Comparison of ENCODE assay signal across 11 cellular contexts in the genomic region with DNA sequence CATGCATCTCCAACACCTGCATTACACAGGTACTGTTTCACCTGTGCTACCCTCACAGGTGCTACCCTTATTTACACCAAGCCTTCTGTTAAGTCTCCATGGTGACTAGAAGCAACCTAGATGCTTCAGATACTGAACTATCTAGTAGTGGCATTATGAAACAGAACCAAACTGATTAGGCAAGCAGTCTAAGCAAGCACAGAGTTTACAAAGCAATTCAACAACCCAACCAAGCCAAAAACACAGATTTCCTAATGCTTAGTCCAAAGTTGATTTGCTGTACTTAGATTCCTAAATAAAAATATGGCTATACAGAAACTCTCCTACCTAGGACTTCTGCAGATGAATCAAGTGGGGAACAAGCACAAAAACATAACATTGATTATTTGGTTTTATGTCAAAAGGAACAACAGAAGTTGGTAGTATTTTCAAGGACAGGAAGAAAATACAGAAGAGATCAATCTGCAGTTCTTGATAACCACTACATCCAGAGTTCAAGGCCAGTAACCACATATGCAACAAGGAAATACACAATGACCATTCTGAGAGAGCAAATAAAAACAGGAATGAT. TPM values are rescaled to one million over a fixed set of nuclear protein-coding genes. Genes with fewer than 3 reads are reported as not detected.
DNase-seq lines count a peak whose midpoint lies in the region; ATAC-seq and TF ChIP-seq lines count a peak whose summit lies in the region.
"Had no signal": no experiment of that assay in that cellular context is flagged by ENCODE, and none has a peak within 500 bp of the region (broad histone marks: within the 10 kb centered on the region; RNA-seq: fewer than 3 reads in every experiment).

No MANE protein-coding gene starts in this region.

- H3K79me2 ChIP-seq in PC-3 (ENCODE audit: low read length) = peaks cover 78% of the 10 kb centered on the region

- H3K9me2 ChIP-seq in PC-3 (replicated peaks; ENCODE audit: low read length) = no peaks in the 10 kb centered on the region

- peak overlapping the region; percentile 32 for H3K4me3 Mint-ChIP-seq in activated CD4-positive, alpha-beta T cell treated with anti-CD3 and anti-CD28 coated beads for 36 hours

- BruUV-seq in PC-3 (replicated peaks; lab: Mats Ljungman, UMichigan) = no TSS peak

- H3K4me1 ChIP-seq in PC-3 (ENCODE audit: insufficient read depth, low read length) (peaks cover 18% of the 10 kb centered on the region; the same call in 1 of the 2 replicates), spleen (peaks cover 29 to 87% (median 56%) of the 10 kb centered on the region in 6 donors)

- H3K36me3 Mint-ChIP-seq in activated CD4-positive, alpha-beta T cell treated with anti-CD3 and anti-CD28 coated beads for 36 hours (ENCODE audit: low read depth) = peaks cover 31% of the 10 kb centered on the region

- H3K27ac Mint-ChIP-seq in activated CD4-positive, alpha-beta T cell treated with anti-CD3 and anti-CD28 coated beads for 36 hours = peak overlapping the region; percentile 90

- no peak overlapping the region for H2AFZ ChIP-seq in PC-3 (ENCODE audit: low read length)

- no peak for ATAC-seq in activated CD4-positive, alpha-beta T cell treated with anti-CD3 and anti-CD28 coated beads for 36 hours
- no peak for ATAC-seq in PC-3
- no peak for ATAC-seq in GM19035 (IDR thresholded peaks at IDR 0.05; ENCODE audit: unreplicated experiment)
- ATAC-seq: activated CD4-positive, CD25-positive, alpha-beta regulatory T cell treated with anti-CD3 and anti-CD28 coated beads, Interleukin-2, amount 50 U/mL, for 24 hours had no signal

- CTCF ChIA-PET in activated CD4-positive, alpha-beta T cell treated with anti-CD3 and anti-CD28 coated beads for 36 hours (lab: Charles Lee) = interaction anchor here (0.8 kb wide), 1 partner anchor 9 kb away, joined by 3 read pairs; no protein-coding TSS in a partner anchor
- CTCF ChIA-PET in PC-3 (lab: Charles Lee) = no interaction called here

- no peaks in the 10 kb centered on the region for H3K9me3 Mint-ChIP-seq in activated CD4-positive, alpha-beta T cell treated with anti-CD3 and anti-CD28 coated beads for 36 hours (ENCODE audit: low read depth)

- no peaks in the 10 kb centered on the region for H3K27me3 ChIP-seq in PC-3 (ENCODE audit: low read length)
- H3K27me3 ChIP-seq in spleen (replicated peaks in 1 of 7) = no peaks in the 10 kb centered on the region

- H3K36me3 ChIP-seq in PC-3 (ENCODE audit: low read depth, low read length) (no peaks in the 10 kb centered on the region), spleen (peaks cover 0 to 22% (median 0%) of the 10 kb centered on the region in 6 donors)

- intact Hi-C loops in activated CD4-positive, alpha-beta T cell treated with anti-CD3 and anti-CD28 coated beads for 36 hours (cut with DNase I, micrococcal nuclease) = loop anchor here (10.0 kb wide), 4 partner anchors 448 to 1392 kb away; partner anchors contain the start of genes CD38 (in 1 of the 2), CPEB2 (in 1 of the 2), FBXL5 (in 1 of the 2) and MED28 (in 1 of the 2)
- intact Hi-C loops in PC-3 (cut with micrococcal nuclease) = no loop called here
- intact Hi-C loops in spleen (cut with DNase I; ENCODE audit: low total_unique reads) = no loop called here

- POLR2A ChIA-PET in activated CD4-positive, alpha-beta T cell treated with anti-CD3 and anti-CD28 coated beads for 36 hours (lab: Charles Lee) = no interaction called here
- POLR2A ChIA-PET in PC-3 (lab: Charles Lee; ENCODE audit: unreplicated experiment) = no interaction called here

- 0 out of 2 replicates have a peak overlapping the region, but pooled peaks have one; percentile 83 for H3K4me2 ChIP-seq in PC-3 (ENCODE audit: low read length)

- peaks cover 61% of the 10 kb centered on the region for H3K4me1 Mint-ChIP-seq in activated CD4-positive, alpha-beta T cell treated with anti-CD3 and anti-CD28 coated beads for 36 hours

- H3K27ac ChIP-seq in PC-3 (ENCODE audit: low read length) (no peak overlapping the region), spleen (peak overlapping the region in 6 of 8 donors; percentile 8 to 99 (median 96))

- H3K4me3 ChIP-seq in PC-3 (ENCODE audit: low read length) = no peak overlapping the region
- H3K4me3 ChIP-seq in spleen = peak overlapping the region in 3 of 8 donors; percentile 71 to 95 (median 78)

- no peak overlapping the region for H3K9ac ChIP-seq in PC-3 (ENCODE audit: low read length)

- no peaks in the 10 kb centered on the region; the same call in 1 of the 2 replicates for H4K20me1 ChIP-seq in PC-3 (ENCODE audit: low read length)

- H3K9me3 ChIP-seq in PC-3 (ENCODE audit: low read length) = no peaks in the 10 kb centered on the region
- no peaks in the 10 kb centered on the region for H3K9me3 ChIP-seq in spleen

- no peaks in the 10 kb centered on the region for H3K27me3 Mint-ChIP-seq in activated CD4-positive, alpha-beta T cell treated with anti-CD3 and anti-CD28 coated beads for 36 hours

- DNase-seq in activated CD4-positive, alpha-beta T cell treated with anti-CD3 and anti-CD28 coated beads for 36 hours = no peak
- no peak for DNase-seq in activated CD4-positive, alpha-beta T cell treated with anti-CD3 and anti-CD28 coated beads, Interleukin-2, amount 50 U/mL, for 1 hour
- DNase-seq in PC-3 (no peak), erythroblast (lab: John Stamatoyannopoulos, UW) (peak; percentile 25 to 43), spleen (no peak), HK-2 (ENCODE audit: unreplicated experiment) (no peak), NCI-H187 treated with DMSO at 0.1 percent for 48 hours (lab: John Stamatoyannopoulos, UW) (no peak)
- DNase-seq: NCI-H1436 treated with DMSO at 0.1 percent for 48 hours; stimulated activated CD8-positive, alpha-beta memory T cell treated with anti-CD3 and anti-CD28 coated beads, Interleukin-4, amount 100 ng/mL, for 48 hours had no signal

- TF ChIP-seq CTCF in PC-3 (conservative IDR thresholded peaks at IDR 0.05; ENCODE audit: low read depth, low read length) (no peak), spleen (IDR thresholded peaks at IDR 0.05 in 8 of 11, conservative IDR thresholded peaks at IDR 0.05 in 3 of 11) (no peak)

- no peaks in the 10 kb centered on the region for H3F3A ChIP-seq in PC-3 (ENCODE audit: low read length, unreplicated experiment)

- TF ChIP-seq POLR2A in erythroblast (IDR thresholded peaks at IDR 0.05; ENCODE audit: low read length) = no peak
- TF ChIP-seq POLR2A in spleen (IDR thresholded peaks at IDR 0.05) = no peak

RNA-seq across cellular contexts. Expression of gene TAPT1, which starts 3.2 kb away (rescaled TPM):
- total RNA-seq in activated CD4-positive, alpha-beta T cell treated with anti-CD3 and anti-CD28 coated beads for 36 hours = 10 to 100 TPM; 32.6 to 34.4 TPM
- total RNA-seq in PC-3 (2014; rRNA removed) (6.0 and 8.7 TPM in 2 replicates), spleen (10 to 100 TPM; 33.3 to 53.7 (median 45.2) TPM)
- 10 to 100 TPM; 10.7 to 19.2 (median 12.6) TPM for polyA plus RNA-seq in spleen

Comparison
In these comparisons a context has a peak if more than half of its experiments do, and no peak if none do; other contexts are left out.
1. DNase-seq: peak in erythroblast (2 of 2); none in activated CD4-positive, alpha-beta T cell treated with anti-CD3 and anti-CD28 coated beads for 36 hours (single experiment), activated CD4-positive, alpha-beta T cell treated with anti-CD3 and anti-CD28 coated beads, Interleukin-2, amount 50 U/mL, for 1 hour (single experiment), PC-3 (single experiment), spleen (single experiment), HK-2 (single experiment) and NCI-H187 treated with DMSO at 0.1 percent for 48 hours (single experiment).
2. intact Hi-C loops: an anchor here in activated CD4-positive, alpha-beta T cell treated with anti-CD3 and anti-CD28 coated beads for 36 hours (10.0 kb wide); none called in PC-3 and spleen.